ENCODE assay signal across 15 cellular contexts in the genomic region with DNA sequence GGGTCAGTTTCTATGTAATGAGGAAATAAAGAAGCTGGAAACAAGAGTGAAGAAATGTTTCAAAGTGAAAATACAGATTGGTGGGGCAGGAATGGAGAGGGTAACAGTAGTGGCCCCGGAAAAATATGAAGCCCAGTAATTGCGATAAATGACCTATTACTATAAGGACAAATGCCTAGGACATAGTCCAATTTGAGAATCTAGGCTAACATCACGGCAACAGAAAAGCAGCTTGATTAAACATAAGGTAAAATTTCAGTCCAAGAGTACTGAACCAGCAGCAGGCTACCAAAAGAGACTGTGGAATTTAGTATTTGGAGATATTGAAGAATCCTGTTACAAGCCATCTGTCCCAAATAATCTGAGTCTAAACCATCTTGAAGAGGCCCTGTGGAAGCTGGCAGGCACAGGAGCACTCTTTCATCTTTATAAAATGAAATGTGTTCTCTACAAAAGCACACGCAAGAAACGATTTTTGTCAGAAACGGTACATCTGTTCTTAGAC. TPM values are rescaled to one million over a fixed set of nuclear protein-coding genes. Genes with fewer than 3 reads are reported as not detected.
DNase-seq lines count a peak whose midpoint lies in the region; ATAC-seq and TF ChIP-seq lines count a peak whose summit lies in the region.
"Had no signal": no experiment of that assay in that cellular context is flagged by ENCODE, and none has a peak within 500 bp of the region (broad histone marks: within the 10 kb centered on the region; RNA-seq: fewer than 3 reads in every experiment).

No MANE protein-coding gene starts in this region.

- intact Hi-C loops in activated CD4-positive, alpha-beta memory T cell treated with anti-CD3 and anti-CD28 coated beads for 36 hours (cut with micrococcal nuclease): no loop called here
- intact Hi-C loops in dorsolateral prefrontal cortex (cut with DNase I): no loop called here

- CTCF ChIA-PET in activated CD4-positive, alpha-beta memory T cell treated with anti-CD3 and anti-CD28 coated beads for 36 hours (lab: Charles Lee): interaction anchor here (0.7 to 1.4 kb wide), 2 partner anchors 8 to 32 kb away, joined by 3 to 4 read pairs; no protein-coding TSS in a partner anchor
- CTCF ChIA-PET in activated CD4-positive, alpha-beta memory T cell treated with anti-CD3 and anti-CD28 coated beads, Interleukin-2, amount 10 ng/mL, durations not matched to agents 7 days and 5 days (lab: Charles Lee): no interaction called here

- POLR2A ChIA-PET in activated CD4-positive, alpha-beta memory T cell treated with anti-CD3 and anti-CD28 coated beads for 36 hours (lab: Charles Lee): interaction anchor here (1.4 kb wide), 1 partner anchor 36 kb away, joined by 4 read pairs; no protein-coding TSS in a partner anchor
- POLR2A ChIA-PET in activated CD4-positive, alpha-beta memory T cell treated with anti-CD3 and anti-CD28 coated beads, Interleukin-2, amount 10 ng/mL, durations not matched to agents 7 days and 5 days (lab: Charles Lee): interaction anchor here (1.1 to 5.0 kb wide), 3 partner anchors 8 to 14 kb away, joined by 3 to 40 read pairs (median 29); no protein-coding TSS in a partner anchor

- no peaks in the 10 kb centered on the region for H3K27me3 Mint-ChIP-seq in activated CD4-positive, alpha-beta memory T cell treated with anti-CD3 and anti-CD28 coated beads for 36 hours
- no peaks in the 10 kb centered on the region for H3K27me3 Mint-ChIP-seq in activated CD4-positive, alpha-beta memory T cell treated with anti-CD3 and anti-CD28 coated beads, Interleukin-2, amount 10 ng/mL, durations not matched to agents 7 days and 5 days
- H3K27me3 Mint-ChIP-seq in stimulated activated memory B cell treated with anti-CD40 and anti-IgM and Interleukin-4, amounts not matched to agents 10 μg/mL and 1 μg/mL and 100 μg/mL, for 72 hours: no peaks in the 10 kb centered on the region

- peaks cover 90% of the 10 kb centered on the region for H3K4me1 Mint-ChIP-seq in activated CD4-positive, alpha-beta memory T cell treated with anti-CD3 and anti-CD28 coated beads for 36 hours (ENCODE audit: low read depth)
- H3K4me1 Mint-ChIP-seq in activated CD4-positive, alpha-beta memory T cell treated with anti-CD3 and anti-CD28 coated beads, Interleukin-2, amount 10 ng/mL, durations not matched to agents 7 days and 5 days: peaks cover 74% of the 10 kb centered on the region
- H3K4me1 Mint-ChIP-seq in stimulated activated memory B cell treated with anti-CD40 and anti-IgM and Interleukin-4, amounts not matched to agents 10 μg/mL and 1 μg/mL and 100 μg/mL, for 72 hours: peaks cover 95% of the 10 kb centered on the region

- H3K27ac ChIP-seq in dorsolateral prefrontal cortex: peak overlapping the region in 57 of 59 donors; percentile 19 to 97 (median 91)
- H3K27ac ChIP-seq: PC-9, VCaP had no signal

- peaks cover 9% of the 10 kb centered on the region for H3K36me3 Mint-ChIP-seq in activated CD4-positive, alpha-beta memory T cell treated with anti-CD3 and anti-CD28 coated beads for 36 hours
- peaks cover 26% of the 10 kb centered on the region for H3K36me3 Mint-ChIP-seq in activated CD4-positive, alpha-beta memory T cell treated with anti-CD3 and anti-CD28 coated beads, Interleukin-2, amount 10 ng/mL, durations not matched to agents 7 days and 5 days (ENCODE audit: low read depth)
- H3K36me3 Mint-ChIP-seq in stimulated activated memory B cell treated with anti-CD40 and anti-IgM and Interleukin-4, amounts not matched to agents 10 μg/mL and 1 μg/mL and 100 μg/mL, for 72 hours: peaks cover 5% of the 10 kb centered on the region

- no peak overlapping the region for H3K4me3 ChIP-seq in dorsolateral prefrontal cortex
- H3K4me3 ChIP-seq: PC-9 had no signal

- DNase-seq in activated CD4-positive, alpha-beta memory T cell treated with anti-CD3 and anti-CD28 coated beads for 36 hours: no peak
- DNase-seq in activated CD4-positive, alpha-beta memory T cell treated with anti-CD3 and anti-CD28 coated beads, Interleukin-2, amount 10 ng/mL, durations not matched to agents 7 days and 5 days: no peak
- DNase-seq in NCI-H446 treated with DMSO at 0.1 percent for 48 hours (lab: John Stamatoyannopoulos, UW): peak; percentile 70
- no peak for DNase-seq in dorsolateral prefrontal cortex
- DNase-seq in ecto neural progenitor cell (ENCODE audit: low spot score): no peak
- DNase-seq in COLO829 (ENCODE audit: low spot score): no peak
- DNase-seq in GM10266 (ENCODE audit: extremely low spot score): no peak
- DNase-seq: activated CD8-positive, alpha-beta memory T cell treated with anti-CD3 and anti-CD28 coated beads, Interleukin-2, amount 50 U/mL, for 4 hours; left cardiac atrium; NCI-H345; PC-9; stimulated activated CD4-positive, alpha-beta T cell treated with anti-CD3 and anti-CD28 coated beads, Interleukin-1b, Interleukin-23, amount 100 ng/mL, for 48 hours; SW 1271 had no signal

- no peak overlapping the region for H3K4me3 Mint-ChIP-seq in activated CD4-positive, alpha-beta memory T cell treated with anti-CD3 and anti-CD28 coated beads for 36 hours
- no peak overlapping the region for H3K4me3 Mint-ChIP-seq in activated CD4-positive, alpha-beta memory T cell treated with anti-CD3 and anti-CD28 coated beads, Interleukin-2, amount 10 ng/mL, durations not matched to agents 7 days and 5 days
- no peak overlapping the region for H3K4me3 Mint-ChIP-seq in stimulated activated memory B cell treated with anti-CD40 and anti-IgM and Interleukin-4, amounts not matched to agents 10 μg/mL and 1 μg/mL and 100 μg/mL, for 72 hours

- peak overlapping the region; percentile 46 for H3K27ac Mint-ChIP-seq in activated CD4-positive, alpha-beta memory T cell treated with anti-CD3 and anti-CD28 coated beads for 36 hours
- no peak overlapping the region for H3K27ac Mint-ChIP-seq in activated CD4-positive, alpha-beta memory T cell treated with anti-CD3 and anti-CD28 coated beads, Interleukin-2, amount 10 ng/mL, durations not matched to agents 7 days and 5 days
- H3K27ac Mint-ChIP-seq in stimulated activated memory B cell treated with anti-CD40 and anti-IgM and Interleukin-4, amounts not matched to agents 10 μg/mL and 1 μg/mL and 100 μg/mL, for 72 hours: peak overlapping the region; percentile 73

- no peak for ATAC-seq in stimulated activated memory B cell treated with anti-CD40 and anti-IgM and Interleukin-4, amounts not matched to agents 10 μg/mL and 1 μg/mL and 100 μg/mL, for 72 hours
- ATAC-seq: left cardiac atrium had no signal

- no peaks in the 10 kb centered on the region for H3K9me3 Mint-ChIP-seq in activated CD4-positive, alpha-beta memory T cell treated with anti-CD3 and anti-CD28 coated beads for 36 hours
- no peaks in the 10 kb centered on the region for H3K9me3 Mint-ChIP-seq in activated CD4-positive, alpha-beta memory T cell treated with anti-CD3 and anti-CD28 coated beads, Interleukin-2, amount 10 ng/mL, durations not matched to agents 7 days and 5 days
- no peaks in the 10 kb centered on the region for H3K9me3 Mint-ChIP-seq in stimulated activated memory B cell treated with anti-CD40 and anti-IgM and Interleukin-4, amounts not matched to agents 10 μg/mL and 1 μg/mL and 100 μg/mL, for 72 hours

- H3K27me3 ChIP-seq in dorsolateral prefrontal cortex: no peaks in the 10 kb centered on the region

- TF ChIP-seq CTCF in dorsolateral prefrontal cortex (IDR thresholded peaks at IDR 0.05 in 54 of 56, conservative IDR thresholded peaks at IDR 0.05 in 2 of 56; ENCODE audit: low read depth in 1 of 56, partially characterized antibody in 56 of 56) (no peak), GM10266 (IDR thresholded peaks at IDR 0.05; ENCODE audit: control insufficient read depth, insufficient read depth, low read depth, missing control alignments) (no peak)

RNA-seq across cellular contexts. Expression of gene ELOVL5, which starts 49.4 kb away (rescaled TPM):
- 100 to 1,000 TPM; 112 to 121 TPM for total RNA-seq in activated CD4-positive, alpha-beta memory T cell treated with anti-CD3 and anti-CD28 coated beads for 36 hours
- total RNA-seq in activated CD4-positive, alpha-beta memory T cell treated with anti-CD3 and anti-CD28 coated beads, Interleukin-2, amount 10 ng/mL, durations not matched to agents 7 days and 5 days: 100 to 1,000 TPM; 157 to 162 TPM
- total RNA-seq in dorsolateral prefrontal cortex: 100 to 1,000 TPM in 10 of 120 experiments, 10 to 100 TPM in 110; 39.4 to 153 (median 66.8) TPM
